ENCODE assay signal across 10 cellular contexts in the genomic region with DNA sequence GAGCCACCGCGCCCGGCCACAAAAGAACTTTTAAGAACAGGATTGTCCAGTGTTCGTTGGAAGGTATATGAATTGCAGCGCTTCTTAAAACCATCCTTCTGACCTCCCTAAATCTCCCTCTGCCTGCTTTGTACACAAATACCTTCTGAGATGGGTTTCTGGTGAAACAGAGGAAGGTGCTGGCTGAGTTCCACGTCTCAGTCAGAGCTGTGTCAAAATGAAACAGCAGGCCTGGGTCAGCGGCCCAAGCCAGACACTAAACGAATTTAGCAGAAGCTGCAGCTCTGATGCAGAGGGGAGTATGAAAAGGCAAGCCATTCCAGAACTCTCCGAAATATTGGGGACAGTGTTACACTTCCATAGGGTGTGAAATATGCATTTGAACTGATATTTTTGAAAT. TPM values are rescaled to one million over a fixed set of nuclear protein-coding genes. Genes with fewer than 3 reads are reported as not detected.
A peak's percentile ranks its signal among the peaks of the same experiment; 100 is the strongest.
DNase-seq lines count a peak whose midpoint lies in the region; ATAC-seq and TF ChIP-seq lines count a peak whose summit lies in the region.
"Had no signal": no experiment of that assay in that cellular context is flagged by ENCODE, and none has a peak within 500 bp of the region (broad histone marks: within the 10 kb centered on the region; RNA-seq: fewer than 3 reads in every experiment).

No MANE protein-coding gene starts in this region.

- no peaks in the 10 kb centered on the region for H3K36me3 Mint-ChIP-seq in natural killer cell treated with Interleukin-12 subunit alpha and Interleukin-12 subunit beta and Interleukin-15 and Interleukin-18, amount 100 ng/mL, for 72 hours
- no peaks in the 10 kb centered on the region for H3K36me3 Mint-ChIP-seq in natural killer cell
- H3K36me3 Mint-ChIP-seq in activated T-helper 2 cell treated with anti-CD3 and anti-CD28 coated beads, Interferon-gamma antibody, Interleukin-2, Interleukin-4, amounts not matched to agents 10 μg/mL and 5 μg/mL and 100 μg/mL, durations not matched to agents 14 hours and 24 hours and 36 hours (ENCODE audit: low read depth), result no peaks in the 10 kb centered on the region

- 59 to 79% (median 75%) methylated on average over 5 to 9 of the region's 9 CpGs for WGBS in adrenal gland, 4 donors

- no peaks in the 10 kb centered on the region for H3K36me3 ChIP-seq in adrenal gland (replicated peaks in 1 of 2)

- no peak overlapping the region for H3K27ac Mint-ChIP-seq in natural killer cell treated with Interleukin-12 subunit alpha and Interleukin-12 subunit beta and Interleukin-15 and Interleukin-18, amount 100 ng/mL, for 72 hours
- H3K27ac Mint-ChIP-seq in natural killer cell, result no peak overlapping the region
- H3K27ac Mint-ChIP-seq in activated T-helper 2 cell treated with anti-CD3 and anti-CD28 coated beads, Interferon-gamma antibody, Interleukin-2, Interleukin-4, amounts not matched to agents 10 μg/mL and 5 μg/mL and 100 μg/mL, durations not matched to agents 14 hours and 24 hours and 36 hours, result peak overlapping the region; percentile 26

- TF ChIP-seq CTCF in natural killer cell (IDR thresholded peaks at IDR 0.05) (no peak), adrenal gland (IDR thresholded peaks at IDR 0.05) (no peak)

- peak in 1 of 2 donors; percentile 41 for ATAC-seq in natural killer cell treated with Interleukin-12 subunit alpha and Interleukin-12 subunit beta and Interleukin-15 and Interleukin-18, amount 100 ng/mL, for 72 hours
- ATAC-seq in natural killer cell, result no peak
- peak; percentile 58 for ATAC-seq in HG02884 (IDR thresholded peaks at IDR 0.05; ENCODE audit: unreplicated experiment)

- no peaks in the 10 kb centered on the region for H3K4me1 ChIP-seq in adrenal gland (replicated peaks in 1 of 2)

- TF ChIP-seq POLR2A in adrenal gland (IDR thresholded peaks at IDR 0.05), result no peak

- peaks cover 23 to 25% of the 10 kb centered on the region in 2 donors for H3K4me1 Mint-ChIP-seq in natural killer cell treated with Interleukin-12 subunit alpha and Interleukin-12 subunit beta and Interleukin-15 and Interleukin-18, amount 100 ng/mL, for 72 hours (ENCODE audit: low read depth in 2 of 2)
- H3K4me1 Mint-ChIP-seq in natural killer cell, result peaks cover 11 to 18% of the 10 kb centered on the region in 2 donors
- H3K4me1 Mint-ChIP-seq in activated T-helper 2 cell treated with anti-CD3 and anti-CD28 coated beads, Interferon-gamma antibody, Interleukin-2, Interleukin-4, amounts not matched to agents 10 μg/mL and 5 μg/mL and 100 μg/mL, durations not matched to agents 14 hours and 24 hours and 36 hours (ENCODE audit: low read depth), result peaks cover 40% of the 10 kb centered on the region

- no peaks in the 10 kb centered on the region for H3K9me3 Mint-ChIP-seq in natural killer cell treated with Interleukin-12 subunit alpha and Interleukin-12 subunit beta and Interleukin-15 and Interleukin-18, amount 100 ng/mL, for 72 hours
- no peaks in the 10 kb centered on the region for H3K9me3 Mint-ChIP-seq in natural killer cell
- no peaks in the 10 kb centered on the region for H3K9me3 Mint-ChIP-seq in activated T-helper 2 cell treated with anti-CD3 and anti-CD28 coated beads, Interferon-gamma antibody, Interleukin-2, Interleukin-4, amounts not matched to agents 10 μg/mL and 5 μg/mL and 100 μg/mL, durations not matched to agents 14 hours and 24 hours and 36 hours
- H3K9me3 Mint-ChIP-seq: dendritic cell treated with granulocyte-macrophage colony-stimulating factor and Interleukin-4, amounts not matched to agents 40 ng/mL and 50 ng/mL, for 4 days had no signal

- DNase-seq in natural killer cell treated with Interleukin-12 subunit alpha and Interleukin-12 subunit beta and Interleukin-15 and Interleukin-18, amount 100 ng/mL, for 72 hours (ENCODE audit: low spot score), result no peak
- no peak for DNase-seq in natural killer cell
- DNase-seq in activated T-helper 2 cell treated with anti-CD3 and anti-CD28 coated beads, Interferon-gamma antibody, Interleukin-2, Interleukin-4, amounts not matched to agents 10 μg/mL and 5 μg/mL and 100 μg/mL, durations not matched to agents 14 hours and 24 hours and 36 hours (ENCODE audit: low spot score), result no peak
- DNase-seq in adrenal gland, result no peak
- no peak for DNase-seq in activated CD4-positive, alpha-beta T cell treated with anti-CD3 and anti-CD28 coated beads, Interleukin-2, amount 50 U/mL, for 4 hours
- DNase-seq in NCI-H1436 treated with DMSO at 0.1 percent for 48 hours (lab: John Stamatoyannopoulos, UW), result no peak
- DNase-seq in NCI-H1417 treated with DMSO at 0.1 percent for 48 hours (lab: John Stamatoyannopoulos, UW), result no peak
- DNase-seq: Karpas-422 had no signal

- no peak overlapping the region for H3K4me3 ChIP-seq in adrenal gland

- H3K27me3 Mint-ChIP-seq in natural killer cell treated with Interleukin-12 subunit alpha and Interleukin-12 subunit beta and Interleukin-15 and Interleukin-18, amount 100 ng/mL, for 72 hours, result peaks cover 28 to 44% of the 10 kb centered on the region in 2 donors
- peaks cover 40 to 51% of the 10 kb centered on the region in 2 donors for H3K27me3 Mint-ChIP-seq in natural killer cell (ENCODE audit: low read depth in 2 of 2)
- H3K27me3 Mint-ChIP-seq in activated T-helper 2 cell treated with anti-CD3 and anti-CD28 coated beads, Interferon-gamma antibody, Interleukin-2, Interleukin-4, amounts not matched to agents 10 μg/mL and 5 μg/mL and 100 μg/mL, durations not matched to agents 14 hours and 24 hours and 36 hours (ENCODE audit: low read depth), result no peaks in the 10 kb centered on the region

- intact Hi-C loops in natural killer cell (cut with micrococcal nuclease) (no loop called here), adrenal gland (cut with DNase I) (no loop called here)
- intact Hi-C loops in activated T-helper 2 cell treated with anti-CD3 and anti-CD28 coated beads, Interferon-gamma antibody, Interleukin-2, Interleukin-4, amounts not matched to agents 10 μg/mL and 5 μg/mL and 100 μg/mL, durations not matched to agents 14 hours and 24 hours and 36 hours (cut with micrococcal nuclease), result no loop called here

- no peak overlapping the region for H3K27ac ChIP-seq in adrenal gland

- no peaks in the 10 kb centered on the region for H3K27me3 ChIP-seq in adrenal gland

- H3K9me3 ChIP-seq in adrenal gland (replicated peaks in 1 of 3), result no peaks in the 10 kb centered on the region

- peak overlapping the region; percentile 13 for H3K4me3 Mint-ChIP-seq in natural killer cell treated with Interleukin-12 subunit alpha and Interleukin-12 subunit beta and Interleukin-15 and Interleukin-18, amount 100 ng/mL, for 72 hours
- H3K4me3 Mint-ChIP-seq in natural killer cell, result no peak overlapping the region
- H3K4me3 Mint-ChIP-seq in activated T-helper 2 cell treated with anti-CD3 and anti-CD28 coated beads, Interferon-gamma antibody, Interleukin-2, Interleukin-4, amounts not matched to agents 10 μg/mL and 5 μg/mL and 100 μg/mL, durations not matched to agents 14 hours and 24 hours and 36 hours (ENCODE audit: low read depth), result no peak overlapping the region
- H3K4me3 Mint-ChIP-seq: dendritic cell treated with granulocyte-macrophage colony-stimulating factor and Interleukin-4, amounts not matched to agents 40 ng/mL and 50 ng/mL, for 4 days had no signal

RNA-seq across cellular contexts. Expression of gene CRB2, which starts 37.8 kb away (rescaled TPM):
- total RNA-seq in natural killer cell treated with Interleukin-12 subunit alpha and Interleukin-12 subunit beta and Interleukin-15 and Interleukin-18, amount 100 ng/mL, for 72 hours, result not detected
- total RNA-seq in natural killer cell, result not detected
- not detected in 2 replicates for total RNA-seq in activated T-helper 2 cell treated with anti-CD3 and anti-CD28 coated beads, Interferon-gamma antibody, Interleukin-2, Interleukin-4, amounts not matched to agents 10 μg/mL and 5 μg/mL and 100 μg/mL, durations not matched to agents 14 hours and 24 hours and 36 hours
- total RNA-seq in adrenal gland, result under 1 TPM in 5 of 8 donors, not detected in 3; under 0.01 to 0.24 (median 0.07) TPM
- under 1 TPM; 0.03 to 0.13 (median 0.08) TPM for polyA plus RNA-seq in adrenal gland

RNA-seq across cellular contexts. Expression of gene STRBP, which starts 49.8 kb away (rescaled TPM):
- 10 to 100 TPM in 1 of 2 donors, 1 to 10 TPM in 1; 6.9 to 13.9 TPM for total RNA-seq in natural killer cell treated with Interleukin-12 subunit alpha and Interleukin-12 subunit beta and Interleukin-15 and Interleukin-18, amount 100 ng/mL, for 72 hours
- total RNA-seq in natural killer cell, result 1 to 10 TPM; 6.0 to 8.3 (median 7.9) TPM
- 19.9 and 20.6 TPM in 2 replicates for total RNA-seq in activated T-helper 2 cell treated with anti-CD3 and anti-CD28 coated beads, Interferon-gamma antibody, Interleukin-2, Interleukin-4, amounts not matched to agents 10 μg/mL and 5 μg/mL and 100 μg/mL, durations not matched to agents 14 hours and 24 hours and 36 hours
- total RNA-seq in adrenal gland, result 10 to 100 TPM in 3 of 8 donors, 1 to 10 TPM in 5; 5.3 to 12.4 (median 8.1) TPM
- polyA plus RNA-seq in adrenal gland, result 1 to 10 TPM; 4.2 to 8.6 (median 5.1) TPM
